Comparison of ENCODE assay signal across 8 cellular contexts in the genomic region with DNA sequence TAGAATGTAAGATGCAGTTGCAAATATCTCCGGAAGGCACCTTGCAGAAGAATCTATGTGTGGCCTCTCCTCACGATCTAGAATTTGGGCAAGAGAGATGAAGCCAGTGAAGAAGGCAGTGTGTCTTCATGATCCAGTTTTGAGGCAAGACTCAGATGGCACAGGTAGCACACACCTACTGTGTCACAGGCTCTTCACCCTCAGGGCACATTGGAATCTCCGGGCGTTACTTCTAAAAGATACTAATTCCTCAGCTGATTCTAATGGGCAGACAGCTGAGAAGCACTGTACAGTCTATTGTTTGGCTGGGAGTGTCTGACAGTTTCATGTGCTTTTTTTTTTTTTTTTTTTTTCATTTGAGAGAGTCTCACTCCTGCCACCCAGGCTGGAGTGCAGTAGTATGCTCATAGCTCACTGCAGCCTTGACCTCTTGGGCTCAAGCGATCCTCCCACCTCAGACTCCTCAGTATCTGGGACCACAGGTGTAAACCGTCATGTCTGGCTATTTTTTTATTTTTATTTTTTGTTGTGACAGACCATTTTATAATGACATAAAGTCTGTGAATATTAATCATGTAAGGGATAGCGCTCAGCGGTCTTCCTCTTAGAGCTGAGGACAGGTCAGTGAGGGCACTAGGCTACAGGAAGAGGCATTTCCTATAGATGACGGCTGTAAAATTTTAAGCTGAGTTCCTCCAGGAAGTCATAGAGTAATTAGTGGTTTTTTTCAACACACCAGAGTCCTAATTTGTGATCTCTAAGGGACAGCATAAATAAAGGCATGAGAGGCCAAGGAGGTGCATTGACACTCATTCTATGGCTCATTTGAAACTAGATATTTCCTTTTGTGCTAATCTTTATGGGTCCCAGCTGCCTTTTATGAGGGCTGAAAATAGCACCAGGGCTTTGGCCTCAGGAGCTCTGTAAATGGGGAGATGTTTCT. TPM values are rescaled to one million over a fixed set of nuclear protein-coding genes. Genes with fewer than 3 reads are reported as not detected.
DNase-seq lines count a peak whose midpoint lies in the region; ATAC-seq and TF ChIP-seq lines count a peak whose summit lies in the region.

No MANE protein-coding gene starts in this region.

- H3K27ac Mint-ChIP-seq in activated CD4-positive, alpha-beta T cell treated with anti-CD3 and anti-CD28 coated beads, Interleukin-2, amount 10 ng/mL, durations not matched to agents 24 days and 14 days, result peak overlapping the region; percentile 53
- no peak overlapping the region for H3K27ac Mint-ChIP-seq in activated CD4-positive, alpha-beta T cell treated with anti-CD3 and anti-CD28 coated beads for 36 hours

- intact Hi-C loops in activated CD4-positive, alpha-beta T cell treated with anti-CD3 and anti-CD28 coated beads, Interleukin-2, amount 10 ng/mL, durations not matched to agents 24 days and 14 days (cut with micrococcal nuclease), result loop anchor here (5.0 kb wide), 1 partner anchor 108 kb away; no protein-coding TSS in a partner anchor
- intact Hi-C loops in activated CD4-positive, alpha-beta T cell treated with anti-CD3 and anti-CD28 coated beads for 36 hours (cut with DNase I, micrococcal nuclease), result no loop called here

- TF ChIP-seq CTCF in smooth muscle cell (IDR thresholded peaks at IDR 0.05; ENCODE audit: borderline replicate concordance, insufficient read depth, poor library complexity, severe bottlenecking) (no peak), gastroesophageal sphincter (IDR thresholded peaks at IDR 0.05) (no peak)

- peaks cover 4% of the 10 kb centered on the region for H3K27me3 ChIP-seq in smooth muscle cell (ENCODE audit: low read depth)
- no peaks in the 10 kb centered on the region for H3K27me3 ChIP-seq in gastroesophageal sphincter

- peak overlapping the region; percentile 33 for H3K27ac ChIP-seq in smooth muscle cell (ENCODE audit: low read depth)
- H3K27ac ChIP-seq in gastroesophageal sphincter, result no peak overlapping the region

- no peaks in the 10 kb centered on the region for H3F3A ChIP-seq in smooth muscle cell (ENCODE audit: low read depth)

- no peaks in the 10 kb centered on the region for H4K20me1 ChIP-seq in smooth muscle cell (ENCODE audit: low read depth)

- no peak overlapping the region for H3K9ac ChIP-seq in smooth muscle cell (ENCODE audit: low read depth)

- TF ChIP-seq EP300 in gastroesophageal sphincter (IDR thresholded peaks at IDR 0.05), result no peak

- H3K36me3 Mint-ChIP-seq in activated CD4-positive, alpha-beta T cell treated with anti-CD3 and anti-CD28 coated beads, Interleukin-2, amount 10 ng/mL, durations not matched to agents 24 days and 14 days (ENCODE audit: low read depth), result peaks cover 16% of the 10 kb centered on the region
- H3K36me3 Mint-ChIP-seq in activated CD4-positive, alpha-beta T cell treated with anti-CD3 and anti-CD28 coated beads for 36 hours (ENCODE audit: low read depth), result peaks cover 19% of the 10 kb centered on the region

- H3K9me3 ChIP-seq in smooth muscle cell (replicated peaks; ENCODE audit: low read depth) (no peaks in the 10 kb centered on the region), gastroesophageal sphincter (no peaks in the 10 kb centered on the region)

- H3K4me1 ChIP-seq in smooth muscle cell (ENCODE audit: low read depth) (peaks cover 19% of the 10 kb centered on the region), gastroesophageal sphincter (peaks cover 0 to 17% (median 6%) of the 10 kb centered on the region in 3 donors)

- H3K27me3 Mint-ChIP-seq in activated CD4-positive, alpha-beta T cell treated with anti-CD3 and anti-CD28 coated beads, Interleukin-2, amount 10 ng/mL, durations not matched to agents 24 days and 14 days, result no peaks in the 10 kb centered on the region
- no peaks in the 10 kb centered on the region for H3K27me3 Mint-ChIP-seq in activated CD4-positive, alpha-beta T cell treated with anti-CD3 and anti-CD28 coated beads for 36 hours

- peak overlapping the region; percentile 23 for H3K4me2 ChIP-seq in smooth muscle cell

- no peak for ATAC-seq in activated CD4-positive, alpha-beta T cell treated with anti-CD3 and anti-CD28 coated beads for 36 hours
- ATAC-seq in gastroesophageal sphincter, result no peak

- H3K9me3 Mint-ChIP-seq in activated CD4-positive, alpha-beta T cell treated with anti-CD3 and anti-CD28 coated beads, Interleukin-2, amount 10 ng/mL, durations not matched to agents 24 days and 14 days, result no peaks in the 10 kb centered on the region
- H3K9me3 Mint-ChIP-seq in activated CD4-positive, alpha-beta T cell treated with anti-CD3 and anti-CD28 coated beads for 36 hours (ENCODE audit: low read depth), result no peaks in the 10 kb centered on the region

- no peak for DNase-seq in activated CD4-positive, alpha-beta T cell treated with anti-CD3 and anti-CD28 coated beads, Interleukin-2, amount 10 ng/mL, durations not matched to agents 24 days and 14 days
- DNase-seq in activated CD4-positive, alpha-beta T cell treated with anti-CD3 and anti-CD28 coated beads for 36 hours, result no peak
- DNase-seq in NCI-H2029 treated with DMSO at 0.1 percent for 48 hours (lab: John Stamatoyannopoulos, UW) (peak; percentile 88), dermis blood vessel endothelial cell (peak; percentile 14), smooth muscle cell (lab: John Stamatoyannopoulos, UW; ENCODE audit: unreplicated experiment) (no peak), HuH-7.5 (ENCODE audit: low spot score) (no peak), anterior cingulate cortex (lab: John Stamatoyannopoulos, UW) (no peak)

- H3K4me3 ChIP-seq in smooth muscle cell, result no peak overlapping the region
- no peak overlapping the region for H3K4me3 ChIP-seq in gastroesophageal sphincter

- POLR2A ChIA-PET in activated CD4-positive, alpha-beta T cell treated with anti-CD3 and anti-CD28 coated beads for 36 hours (lab: Charles Lee), result no interaction called here

- no peak overlapping the region for H2AFZ ChIP-seq in smooth muscle cell (ENCODE audit: low read depth)

- TF ChIP-seq POLR2A in gastroesophageal sphincter (IDR thresholded peaks at IDR 0.05), result no peak

- H3K79me2 ChIP-seq in smooth muscle cell (ENCODE audit: low read depth), result peaks cover 19% of the 10 kb centered on the region

- WGBS in smooth muscle cell (ENCODE audit: low lambda C conversion rate), result 77% methylated on average over 9 of the region's 9 CpGs
- 67 to 88% methylated on average over 5 to 6 of the region's 9 CpGs for WGBS in gastroesophageal sphincter (ENCODE audit: low coverage in 1 of 2), 2 donors

- H3K4me3 Mint-ChIP-seq in activated CD4-positive, alpha-beta T cell treated with anti-CD3 and anti-CD28 coated beads, Interleukin-2, amount 10 ng/mL, durations not matched to agents 24 days and 14 days, result no peak overlapping the region
- H3K4me3 Mint-ChIP-seq in activated CD4-positive, alpha-beta T cell treated with anti-CD3 and anti-CD28 coated beads for 36 hours, result no peak overlapping the region

- CTCF ChIA-PET in activated CD4-positive, alpha-beta T cell treated with anti-CD3 and anti-CD28 coated beads for 36 hours (lab: Charles Lee), result no interaction called here

- no peaks in the 10 kb centered on the region for H3K36me3 ChIP-seq in smooth muscle cell (ENCODE audit: low read depth)
- H3K36me3 ChIP-seq in gastroesophageal sphincter, result no peaks in the 10 kb centered on the region

- H3K4me1 Mint-ChIP-seq in activated CD4-positive, alpha-beta T cell treated with anti-CD3 and anti-CD28 coated beads, Interleukin-2, amount 10 ng/mL, durations not matched to agents 24 days and 14 days, result peaks cover 59% of the 10 kb centered on the region
- H3K4me1 Mint-ChIP-seq in activated CD4-positive, alpha-beta T cell treated with anti-CD3 and anti-CD28 coated beads for 36 hours, result peaks cover 49% of the 10 kb centered on the region

RNA-seq across cellular contexts. Expression of gene C3orf52, which starts 4.0 kb away (rescaled TPM):
- total RNA-seq in activated CD4-positive, alpha-beta T cell treated with anti-CD3 and anti-CD28 coated beads, Interleukin-2, amount 10 ng/mL, durations not matched to agents 24 days and 14 days, result 13.0 and 14.2 TPM in 2 replicates
- total RNA-seq in activated CD4-positive, alpha-beta T cell treated with anti-CD3 and anti-CD28 coated beads for 36 hours, result 1 to 10 TPM; 8.7 to 9.3 TPM
- total RNA-seq in dermis blood vessel endothelial cell (6.7 and 7.7 TPM in 2 replicates), smooth muscle cell (10.2 and 14.8 TPM in 2 replicates), gastroesophageal sphincter (1 to 10 TPM; 1.6 to 3.4 (median 1.9) TPM)
- 4.0 and 10.8 TPM in 2 replicates for polyA plus RNA-seq in smooth muscle cell

RNA-seq across cellular contexts. Expression of gene GCSAM, which starts 42.8 kb away (rescaled TPM):
- total RNA-seq in activated CD4-positive, alpha-beta T cell treated with anti-CD3 and anti-CD28 coated beads, Interleukin-2, amount 10 ng/mL, durations not matched to agents 24 days and 14 days, result 1.6 and 1.7 TPM in 2 replicates
- 10 to 100 TPM in 1 of 2 experiments, 1 to 10 TPM in 1; 9.3 to 12.1 TPM for total RNA-seq in activated CD4-positive, alpha-beta T cell treated with anti-CD3 and anti-CD28 coated beads for 36 hours
- total RNA-seq in dermis blood vessel endothelial cell (not detected in 2 replicates), smooth muscle cell (0.67 TPM in 1 of 2 replicates, not detected in the other), gastroesophageal sphincter (under 1 TPM in 1 of 4 donors, not detected in 3; 0.42 TPM)
- polyA plus RNA-seq in smooth muscle cell, result 0.28 TPM in 1 of 2 replicates, not detected in the other

RNA-seq across cellular contexts. Expression of gene TMPRSS7, which starts 55.7 kb away (rescaled TPM):
- not detected in 2 replicates for total RNA-seq in activated CD4-positive, alpha-beta T cell treated with anti-CD3 and anti-CD28 coated beads, Interleukin-2, amount 10 ng/mL, durations not matched to agents 24 days and 14 days
- total RNA-seq in activated CD4-positive, alpha-beta T cell treated with anti-CD3 and anti-CD28 coated beads for 36 hours, result not detected
- total RNA-seq in dermis blood vessel endothelial cell (not detected in 2 replicates), smooth muscle cell (not detected in 2 replicates), gastroesophageal sphincter (not detected)
- polyA plus RNA-seq in smooth muscle cell, result not detected in 2 replicates

Comparison
In these comparisons a context has a peak if more than half of its experiments do, and no peak if none do; other contexts are left out.
1. DNase-seq: peak in NCI-H2029 treated with DMSO at 0.1 percent for 48 hours (single experiment) and dermis blood vessel endothelial cell (single experiment); none in activated CD4-positive, alpha-beta T cell treated with anti-CD3 and anti-CD28 coated beads, Interleukin-2, amount 10 ng/mL, durations not matched to agents 24 days and 14 days (single experiment), activated CD4-positive, alpha-beta T cell treated with anti-CD3 and anti-CD28 coated beads for 36 hours (single experiment), smooth muscle cell (single experiment), HuH-7.5 (single experiment) and anterior cingulate cortex (0 of 58).